30 cellular contexts compared by ENCODE assay signal in the genomic region with DNA sequence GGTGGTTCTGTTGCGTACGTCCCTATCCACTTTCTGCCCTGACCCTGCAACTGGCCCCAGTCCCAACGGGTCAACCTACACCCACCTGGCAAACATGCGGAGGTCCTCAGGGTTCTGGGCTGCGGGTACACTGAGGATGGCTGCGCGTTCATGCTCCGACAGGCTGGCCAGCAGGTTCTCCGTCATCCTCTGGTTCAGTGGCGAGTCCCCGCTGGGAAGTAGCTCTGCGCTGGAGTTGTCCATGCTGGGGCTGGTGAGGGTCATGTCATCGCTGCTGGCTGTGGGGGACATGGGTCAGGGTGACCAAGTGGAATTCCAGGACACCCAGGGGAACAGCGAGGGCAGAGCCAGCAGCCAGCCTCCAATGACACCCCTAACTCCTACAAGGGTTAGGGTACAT. TPM values are rescaled to one million over a fixed set of nuclear protein-coding genes. Genes with fewer than 3 reads are reported as not detected.
"Had no signal": no experiment of that assay in that cellular context is flagged by ENCODE, and none has a peak within 500 bp of the region (broad histone marks: within the 10 kb centered on the region; RNA-seq: fewer than 3 reads in every experiment).

No MANE protein-coding gene starts in this region.

- DNase-seq: activated CD4-positive, alpha-beta memory T cell treated with anti-CD3 and anti-CD28 coated beads, Interleukin-2, amount 10 ng/mL, durations not matched to agents 7 days and 5 days; activated CD4-positive, alpha-beta T cell treated with anti-CD3 and anti-CD28 coated beads for 1 hour; activated CD4-positive, alpha-beta T cell treated with anti-CD3 and anti-CD28 coated beads for 48 hours; activated CD4-positive, CD25-positive, alpha-beta regulatory T cell; activated effector memory CD4-positive, alpha-beta T cell treated with anti-CD3 and anti-CD28 coated beads, Interleukin-2, amount 50 U/mL, for 16 hours; activated naive CD4-positive, alpha-beta T cell; activated naive CD4-positive, alpha-beta T cell treated with anti-CD3 and anti-CD28 coated beads, Interleukin-2, amount 50 U/mL, for 16 hours; activated naive CD8-positive, alpha-beta T cell treated with anti-CD3 and anti-CD28 coated beads for 36 hours; activated T-cell treated with anti-CD3 and anti-CD28 coated beads, Interleukin-2, amount 50 U/mL, for 1 hour; activated T-cell treated with anti-CD3 and anti-CD28 coated beads, Interleukin-2, amount 50 U/mL, for 72 hours; amniotic stem cell; aorta; brain microvascular endothelial cell; central memory CD4-positive, alpha-beta T cell; MM.1S; MV-4-11; NCI-H1092; NCI-H1436 treated with DMSO at 0.1 percent for 48 hours; NCI-H1694 treated with DMSO at 0.1 percent for 48 hours; NCI-H2029; NCI-H345; NCI-H524 treated with DMSO at 0.1 percent for 48 hours; SHP77; SJCRH30; T1000; WERI-Rb-1 had no signal

- H3K27me3 ChIP-seq: brain microvascular endothelial cell, SJCRH30 had no signal

- H3K9me3 ChIP-seq: SJCRH30 had no signal

- H3K27ac ChIP-seq: brain microvascular endothelial cell, SJCRH30, SK-N-MC, WERI-Rb-1 had no signal

- H3K4me3 ChIP-seq: SJCRH30, SK-N-MC had no signal

- ATAC-seq: activated T-cell treated with anti-CD3 and anti-CD28 coated beads, Interleukin-2, amount 50 U/mL, for 72 hours; activated T-helper 17 cell treated with anti-CD3 and anti-CD28 coated beads, Interleukin-2, amount 50 U/mL, for 72 hours; Panc1 had no signal

- H3K36me3 ChIP-seq: SJCRH30 had no signal

RNA-seq across cellular contexts. Expression of a gene that starts 16.2 kb away (rescaled TPM):
- total RNA-seq: T-helper 2 cell treated with Interferon-gamma antibody and Interleukin-4, amounts not matched to agents 100 ng/mL and 5 ng/mL, for 36 hours had no signal
